Comparison of ENCODE assay signal across 1 cellular context in the genomic region with DNA sequence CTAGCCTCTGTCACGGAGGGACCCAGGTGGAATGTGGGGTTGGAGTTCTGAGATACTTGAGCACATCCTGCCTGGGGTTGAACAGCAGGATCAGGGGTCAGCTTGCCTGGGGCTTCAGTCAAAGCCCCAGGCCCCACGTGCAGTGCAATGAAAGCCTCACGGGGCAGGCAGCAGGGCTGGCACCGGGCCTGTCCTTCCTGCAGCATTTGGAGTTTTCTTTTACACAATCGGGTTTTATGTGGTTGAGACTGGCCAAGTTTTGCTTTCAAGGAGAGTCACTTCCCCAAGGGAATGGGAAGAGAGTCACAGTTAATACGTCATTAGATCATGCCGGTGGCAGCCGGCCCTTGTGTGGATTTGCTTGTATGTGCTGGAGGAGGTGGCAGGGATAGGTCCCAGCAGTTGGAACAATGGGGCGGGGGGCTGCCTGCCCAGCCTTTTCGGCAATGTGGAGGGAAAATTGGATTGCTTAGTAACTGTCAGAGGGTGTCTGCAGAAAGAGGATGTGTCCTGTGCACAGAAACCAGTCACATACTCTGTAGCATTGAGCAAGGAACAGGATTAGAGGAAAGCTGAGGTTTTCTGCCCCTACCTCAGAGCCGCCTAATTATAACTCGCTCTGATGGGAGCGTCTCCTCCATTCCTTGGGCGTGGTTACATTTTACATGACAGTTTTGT.
TF ChIP-seq lines count a peak whose summit lies in the region.

No MANE protein-coding gene starts in this region.

TF ChIP-seq in HEK293, 187 proteins besides CTCF, POLR2A, EP300 and RAD21 (continued from another document and continues in another):
- TF ChIP-seq, protein P1, sequence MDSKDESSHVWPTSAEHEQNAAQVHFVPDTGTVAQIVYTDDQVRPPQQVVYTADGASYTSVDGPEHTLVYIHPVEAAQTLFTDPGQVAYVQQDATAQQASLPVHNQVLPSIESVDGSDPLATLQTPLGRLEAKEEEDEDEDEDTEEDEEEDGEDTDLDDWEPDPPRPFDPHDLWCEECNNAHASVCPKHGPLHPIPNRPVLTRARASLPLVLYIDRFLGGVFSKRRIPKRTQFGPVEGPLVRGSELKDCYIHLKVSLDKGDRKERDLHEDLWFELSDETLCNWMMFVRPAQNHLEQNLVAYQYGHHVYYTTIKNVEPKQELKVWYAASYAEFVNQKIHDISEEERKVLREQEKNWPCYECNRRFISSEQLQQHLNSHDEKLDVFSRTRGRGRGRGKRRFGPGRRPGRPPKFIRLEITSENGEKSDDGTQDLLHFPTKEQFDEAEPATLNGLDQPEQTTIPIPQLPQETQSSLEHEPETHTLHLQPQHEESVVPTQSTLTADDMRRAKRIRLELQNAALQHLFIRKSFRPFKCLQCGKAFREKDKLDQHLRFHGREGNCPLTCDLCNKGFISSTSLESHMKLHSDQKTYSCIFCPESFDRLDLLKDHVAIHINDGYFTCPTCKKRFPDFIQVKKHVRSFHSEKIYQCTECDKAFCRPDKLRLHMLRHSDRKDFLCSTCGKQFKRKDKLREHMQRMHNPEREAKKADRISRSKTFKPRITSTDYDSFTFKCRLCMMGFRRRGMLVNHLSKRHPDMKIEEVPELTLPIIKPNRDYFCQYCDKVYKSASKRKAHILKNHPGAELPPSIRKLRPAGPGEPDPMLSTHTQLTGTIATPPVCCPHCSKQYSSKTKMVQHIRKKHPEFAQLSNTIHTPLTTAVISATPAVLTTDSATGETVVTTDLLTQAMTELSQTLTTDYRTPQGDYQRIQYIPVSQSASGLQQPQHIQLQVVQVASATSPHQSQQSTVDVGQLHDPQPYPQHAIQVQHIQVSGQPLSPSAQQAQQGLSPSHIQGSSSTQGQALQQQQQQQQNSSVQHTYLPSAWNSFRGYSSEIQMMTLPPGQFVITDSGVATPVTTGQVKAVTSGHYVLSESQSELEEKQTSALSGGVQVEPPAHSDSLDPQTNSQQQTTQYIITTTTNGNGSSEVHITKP (tag by site-specific recombination; IDR thresholded peaks at IDR 0.05) = no peak
- TF ChIP-seq ZNF747 (tag by site-specific recombination; IDR thresholded peaks at IDR 0.05) (no peak), ZNF792 (tag by site-specific recombination; IDR thresholded peaks at IDR 0.05) (no peak), ZNF214 (tag by site-specific recombination; IDR thresholded peaks at IDR 0.05; ENCODE audit: borderline replicate concordance) (no peak), ZNF311 (tag by site-specific recombination; IDR thresholded peaks at IDR 0.05; ENCODE audit: borderline replicate concordance) (no peak), ZNF830 (tag by site-specific recombination; IDR thresholded peaks at IDR 0.05; ENCODE audit: low read depth) (no peak), ZBTB8A (tag by site-specific recombination; IDR thresholded peaks at IDR 0.05) (no peak), ZNF837 (tag by site-specific recombination; IDR thresholded peaks at IDR 0.05) (no peak), PRDM1 (tag by site-specific recombination; IDR thresholded peaks at IDR 0.05) (peak; percentile 91), ZNF677 (tag by site-specific recombination; IDR thresholded peaks at IDR 0.05) (no peak), ZNF335 (tag by site-specific recombination; conservative IDR thresholded peaks at IDR 0.05) (peak; percentile 66), SCRT1 (tag by site-specific recombination; IDR thresholded peaks at IDR 0.05; ENCODE audit: borderline replicate concordance) (no peak), ZNF426 (tag by site-specific recombination; IDR thresholded peaks at IDR 0.05) (no peak), ZBTB21 (tag by site-specific recombination; IDR thresholded peaks at IDR 0.05) (peak; percentile 84), ZNF423 (tag by site-specific recombination; IDR thresholded peaks at IDR 0.05) (no peak), ZNF155 (tag by site-specific recombination; IDR thresholded peaks at IDR 0.05) (no peak), ZNF768 (tag by site-specific recombination; IDR thresholded peaks at IDR 0.05) (no peak), SCRT2 (tag by site-specific recombination; IDR thresholded peaks at IDR 0.05) (no peak), OSR2 (tag by site-specific recombination; IDR thresholded peaks at IDR 0.05) (no peak), ZNF121 (tag by site-specific recombination; IDR thresholded peaks at IDR 0.05) (peak; percentile 25; the same call in 1 of the 2 replicates), MEIS1 (CRISPR knock-in tag; IDR thresholded peaks at IDR 0.05; ENCODE audit: borderline replicate concordance) (no peak), ZNF621 (tag by site-specific recombination; IDR thresholded peaks at IDR 0.05) (no peak), ZEB2 (tag by site-specific recombination; IDR thresholded peaks at IDR 0.05) (peak; percentile 44; the same call in 1 of the 2 replicates)
- TF ChIP-seq, protein P2, sequence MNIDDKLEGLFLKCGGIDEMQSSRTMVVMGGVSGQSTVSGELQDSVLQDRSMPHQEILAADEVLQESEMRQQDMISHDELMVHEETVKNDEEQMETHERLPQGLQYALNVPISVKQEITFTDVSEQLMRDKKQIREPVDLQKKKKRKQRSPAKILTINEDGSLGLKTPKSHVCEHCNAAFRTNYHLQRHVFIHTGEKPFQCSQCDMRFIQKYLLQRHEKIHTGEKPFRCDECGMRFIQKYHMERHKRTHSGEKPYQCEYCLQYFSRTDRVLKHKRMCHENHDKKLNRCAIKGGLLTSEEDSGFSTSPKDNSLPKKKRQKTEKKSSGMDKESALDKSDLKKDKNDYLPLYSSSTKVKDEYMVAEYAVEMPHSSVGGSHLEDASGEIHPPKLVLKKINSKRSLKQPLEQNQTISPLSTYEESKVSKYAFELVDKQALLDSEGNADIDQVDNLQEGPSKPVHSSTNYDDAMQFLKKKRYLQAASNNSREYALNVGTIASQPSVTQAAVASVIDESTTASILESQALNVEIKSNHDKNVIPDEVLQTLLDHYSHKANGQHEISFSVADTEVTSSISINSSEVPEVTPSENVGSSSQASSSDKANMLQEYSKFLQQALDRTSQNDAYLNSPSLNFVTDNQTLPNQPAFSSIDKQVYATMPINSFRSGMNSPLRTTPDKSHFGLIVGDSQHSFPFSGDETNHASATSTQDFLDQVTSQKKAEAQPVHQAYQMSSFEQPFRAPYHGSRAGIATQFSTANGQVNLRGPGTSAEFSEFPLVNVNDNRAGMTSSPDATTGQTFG (tag by site-specific recombination; IDR thresholded peaks at IDR 0.05; ENCODE audit: borderline replicate concordance) = no peak
- TF ChIP-seq, protein P3, sequence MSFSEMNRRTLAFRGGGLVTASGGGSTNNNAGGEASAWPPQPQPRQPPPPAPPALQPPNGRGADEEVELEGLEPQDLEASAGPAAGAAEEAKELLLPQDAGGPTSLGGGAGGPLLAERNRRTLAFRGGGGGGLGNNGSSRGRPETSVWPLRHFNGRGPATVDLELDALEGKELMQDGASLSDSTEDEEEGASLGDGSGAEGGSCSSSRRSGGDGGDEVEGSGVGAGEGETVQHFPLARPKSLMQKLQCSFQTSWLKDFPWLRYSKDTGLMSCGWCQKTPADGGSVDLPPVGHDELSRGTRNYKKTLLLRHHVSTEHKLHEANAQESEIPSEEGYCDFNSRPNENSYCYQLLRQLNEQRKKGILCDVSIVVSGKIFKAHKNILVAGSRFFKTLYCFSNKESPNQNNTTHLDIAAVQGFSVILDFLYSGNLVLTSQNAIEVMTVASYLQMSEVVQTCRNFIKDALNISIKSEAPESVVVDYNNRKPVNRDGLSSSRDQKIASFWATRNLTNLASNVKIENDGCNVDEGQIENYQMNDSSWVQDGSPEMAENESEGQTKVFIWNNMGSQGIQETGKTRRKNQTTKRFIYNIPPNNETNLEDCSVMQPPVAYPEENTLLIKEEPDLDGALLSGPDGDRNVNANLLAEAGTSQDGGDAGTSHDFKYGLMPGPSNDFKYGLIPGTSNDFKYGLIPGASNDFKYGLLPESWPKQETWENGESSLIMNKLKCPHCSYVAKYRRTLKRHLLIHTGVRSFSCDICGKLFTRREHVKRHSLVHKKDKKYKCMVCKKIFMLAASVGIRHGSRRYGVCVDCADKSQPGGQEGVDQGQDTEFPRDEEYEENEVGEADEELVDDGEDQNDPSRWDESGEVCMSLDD (tag by site-specific recombination; IDR thresholded peaks at IDR 0.05) = no peak
- TF ChIP-seq, protein P4, sequence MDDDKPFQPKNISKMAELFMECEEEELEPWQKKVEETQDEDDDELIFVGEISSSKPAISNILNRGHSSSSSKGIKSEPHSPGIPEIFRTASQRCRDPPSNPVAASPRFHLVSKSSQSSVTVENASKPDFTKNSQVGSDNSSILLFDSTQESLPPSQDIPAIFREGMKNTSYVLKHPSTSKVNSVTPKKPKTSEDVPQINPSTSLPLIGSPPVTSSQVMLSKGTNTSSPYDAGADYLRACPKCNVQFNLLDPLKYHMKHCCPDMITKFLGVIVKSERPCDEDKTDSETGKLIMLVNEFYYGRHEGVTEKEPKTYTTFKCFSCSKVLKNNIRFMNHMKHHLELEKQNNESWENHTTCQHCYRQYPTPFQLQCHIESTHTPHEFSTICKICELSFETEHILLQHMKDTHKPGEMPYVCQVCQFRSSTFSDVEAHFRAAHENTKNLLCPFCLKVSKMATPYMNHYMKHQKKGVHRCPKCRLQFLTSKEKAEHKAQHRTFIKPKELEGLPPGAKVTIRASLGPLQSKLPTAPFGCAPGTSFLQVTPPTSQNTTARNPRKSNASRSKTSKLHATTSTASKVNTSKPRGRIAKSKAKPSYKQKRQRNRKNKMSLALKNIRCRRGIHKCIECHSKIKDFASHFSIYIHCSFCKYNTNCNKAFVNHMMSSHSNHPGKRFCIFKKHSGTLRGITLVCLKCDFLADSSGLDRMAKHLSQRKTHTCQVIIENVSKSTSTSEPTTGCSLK (tag by site-specific recombination; IDR thresholded peaks at IDR 0.05) = no peak
- TF ChIP-seq, protein P5, sequence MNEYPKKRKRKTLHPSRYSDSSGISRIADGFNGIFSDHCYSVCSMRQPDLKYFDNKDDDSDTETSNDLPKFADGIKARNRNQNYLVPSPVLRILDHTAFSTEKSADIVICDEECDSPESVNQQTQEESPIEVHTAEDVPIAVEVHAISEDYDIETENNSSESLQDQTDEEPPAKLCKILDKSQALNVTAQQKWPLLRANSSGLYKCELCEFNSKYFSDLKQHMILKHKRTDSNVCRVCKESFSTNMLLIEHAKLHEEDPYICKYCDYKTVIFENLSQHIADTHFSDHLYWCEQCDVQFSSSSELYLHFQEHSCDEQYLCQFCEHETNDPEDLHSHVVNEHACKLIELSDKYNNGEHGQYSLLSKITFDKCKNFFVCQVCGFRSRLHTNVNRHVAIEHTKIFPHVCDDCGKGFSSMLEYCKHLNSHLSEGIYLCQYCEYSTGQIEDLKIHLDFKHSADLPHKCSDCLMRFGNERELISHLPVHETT (tag by site-specific recombination; IDR thresholded peaks at IDR 0.05) = 0 out of 2 replicates have a peak, but pooled peaks have one; percentile 41
- TF ChIP-seq, protein P6, sequence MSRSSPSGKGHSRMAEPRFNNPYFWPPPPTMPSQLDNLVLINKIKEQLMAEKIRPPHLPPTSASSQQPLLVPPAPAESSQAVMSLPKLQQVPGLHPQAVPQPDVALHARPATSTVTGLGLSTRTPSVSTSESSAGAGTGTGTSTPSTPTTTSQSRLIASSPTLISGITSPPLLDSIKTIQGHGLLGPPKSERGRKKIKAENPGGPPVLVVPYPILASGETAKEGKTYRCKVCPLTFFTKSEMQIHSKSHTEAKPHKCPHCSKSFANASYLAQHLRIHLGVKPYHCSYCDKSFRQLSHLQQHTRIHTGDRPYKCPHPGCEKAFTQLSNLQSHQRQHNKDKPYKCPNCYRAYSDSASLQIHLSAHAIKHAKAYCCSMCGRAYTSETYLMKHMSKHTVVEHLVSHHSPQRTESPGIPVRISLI (tag by site-specific recombination; IDR thresholded peaks at IDR 0.05) = no peak
- TF ChIP-seq, protein P7, sequence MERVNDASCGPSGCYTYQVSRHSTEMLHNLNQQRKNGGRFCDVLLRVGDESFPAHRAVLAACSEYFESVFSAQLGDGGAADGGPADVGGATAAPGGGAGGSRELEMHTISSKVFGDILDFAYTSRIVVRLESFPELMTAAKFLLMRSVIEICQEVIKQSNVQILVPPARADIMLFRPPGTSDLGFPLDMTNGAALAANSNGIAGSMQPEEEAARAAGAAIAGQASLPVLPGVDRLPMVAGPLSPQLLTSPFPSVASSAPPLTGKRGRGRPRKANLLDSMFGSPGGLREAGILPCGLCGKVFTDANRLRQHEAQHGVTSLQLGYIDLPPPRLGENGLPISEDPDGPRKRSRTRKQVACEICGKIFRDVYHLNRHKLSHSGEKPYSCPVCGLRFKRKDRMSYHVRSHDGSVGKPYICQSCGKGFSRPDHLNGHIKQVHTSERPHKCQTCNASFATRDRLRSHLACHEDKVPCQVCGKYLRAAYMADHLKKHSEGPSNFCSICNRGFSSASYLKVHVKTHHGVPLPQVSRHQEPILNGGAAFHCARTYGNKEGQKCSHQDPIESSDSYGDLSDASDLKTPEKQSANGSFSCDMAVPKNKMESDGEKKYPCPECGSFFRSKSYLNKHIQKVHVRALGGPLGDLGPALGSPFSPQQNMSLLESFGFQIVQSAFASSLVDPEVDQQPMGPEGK (tag by site-specific recombination; IDR thresholded peaks at IDR 0.05) = peak; percentile 30; the same call in 1 of the 2 replicates
- TF ChIP-seq, protein P8, sequence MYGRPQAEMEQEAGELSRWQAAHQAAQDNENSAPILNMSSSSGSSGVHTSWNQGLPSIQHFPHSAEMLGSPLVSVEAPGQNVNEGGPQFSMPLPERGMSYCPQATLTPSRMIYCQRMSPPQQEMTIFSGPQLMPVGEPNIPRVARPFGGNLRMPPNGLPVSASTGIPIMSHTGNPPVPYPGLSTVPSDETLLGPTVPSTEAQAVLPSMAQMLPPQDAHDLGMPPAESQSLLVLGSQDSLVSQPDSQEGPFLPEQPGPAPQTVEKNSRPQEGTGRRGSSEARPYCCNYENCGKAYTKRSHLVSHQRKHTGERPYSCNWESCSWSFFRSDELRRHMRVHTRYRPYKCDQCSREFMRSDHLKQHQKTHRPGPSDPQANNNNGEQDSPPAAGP (tag by site-specific recombination; IDR thresholded peaks at IDR 0.05) = peak; percentile 76
- TF ChIP-seq, protein P9, sequence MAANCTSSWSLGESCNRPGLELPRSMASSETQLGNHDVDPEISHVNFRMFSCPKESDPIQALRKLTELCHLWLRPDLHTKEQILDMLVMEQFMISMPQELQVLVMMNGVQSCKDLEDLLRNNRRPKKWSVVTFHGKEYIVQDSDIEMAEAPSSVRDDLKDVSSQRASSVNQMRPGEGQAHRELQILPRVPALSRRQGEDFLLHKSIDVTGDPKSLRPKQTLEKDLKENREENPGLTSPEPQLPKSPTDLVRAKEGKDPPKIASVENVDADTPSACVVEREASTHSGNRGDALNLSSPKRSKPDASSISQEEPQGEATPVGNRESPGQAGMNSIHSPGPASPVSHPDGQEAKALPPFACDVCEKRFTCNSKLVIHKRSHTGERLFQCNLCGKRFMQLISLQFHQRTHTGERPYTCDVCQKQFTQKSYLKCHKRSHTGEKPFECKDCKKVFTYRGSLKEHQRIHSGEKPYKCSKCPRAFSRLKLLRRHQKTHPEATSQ (tag by site-specific recombination; IDR thresholded peaks at IDR 0.05) = no peak
- TF ChIP-seq, protein P10, sequence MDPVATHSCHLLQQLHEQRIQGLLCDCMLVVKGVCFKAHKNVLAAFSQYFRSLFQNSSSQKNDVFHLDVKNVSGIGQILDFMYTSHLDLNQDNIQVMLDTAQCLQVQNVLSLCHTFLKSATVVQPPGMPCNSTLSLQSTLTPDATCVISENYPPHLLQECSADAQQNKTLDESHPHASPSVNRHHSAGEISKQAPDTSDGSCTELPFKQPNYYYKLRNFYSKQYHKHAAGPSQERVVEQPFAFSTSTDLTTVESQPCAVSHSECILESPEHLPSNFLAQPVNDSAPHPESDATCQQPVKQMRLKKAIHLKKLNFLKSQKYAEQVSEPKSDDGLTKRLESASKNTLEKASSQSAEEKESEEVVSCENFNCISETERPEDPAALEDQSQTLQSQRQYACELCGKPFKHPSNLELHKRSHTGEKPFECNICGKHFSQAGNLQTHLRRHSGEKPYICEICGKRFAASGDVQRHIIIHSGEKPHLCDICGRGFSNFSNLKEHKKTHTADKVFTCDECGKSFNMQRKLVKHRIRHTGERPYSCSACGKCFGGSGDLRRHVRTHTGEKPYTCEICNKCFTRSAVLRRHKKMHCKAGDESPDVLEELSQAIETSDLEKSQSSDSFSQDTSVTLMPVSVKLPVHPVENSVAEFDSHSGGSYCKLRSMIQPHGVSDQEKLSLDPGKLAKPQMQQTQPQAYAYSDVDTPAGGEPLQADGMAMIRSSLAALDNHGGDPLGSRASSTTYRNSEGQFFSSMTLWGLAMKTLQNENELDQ (tag by site-specific recombination; IDR thresholded peaks at IDR 0.05; ENCODE audit: low read depth) = no peak
